Comparison of ENCODE assay signal across 18 cellular contexts in the genomic region with DNA sequence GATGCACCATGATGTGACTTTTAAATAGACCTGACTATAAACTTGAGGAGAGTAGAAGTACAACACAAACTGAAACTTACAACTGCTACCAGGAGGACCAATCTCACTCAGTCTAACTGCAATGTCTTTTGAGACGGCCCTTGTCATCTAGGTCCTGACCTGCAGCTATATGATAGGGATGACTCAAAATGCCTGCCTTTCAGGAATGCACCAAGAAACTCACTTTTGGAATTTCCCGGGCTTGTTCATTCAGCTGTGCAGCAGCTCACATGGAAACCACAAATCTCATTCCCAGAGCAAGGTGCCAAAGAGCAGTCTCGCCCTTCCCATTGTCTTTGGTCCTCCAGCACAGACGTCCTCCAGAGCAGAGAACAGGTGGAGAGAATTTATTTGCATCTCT.
DNase-seq lines count a peak whose midpoint lies in the region; ATAC-seq and TF ChIP-seq lines count a peak whose summit lies in the region.
"Had no signal": no experiment of that assay in that cellular context is flagged by ENCODE, and none has a peak within 500 bp of the region (broad histone marks: within the 10 kb centered on the region; RNA-seq: fewer than 3 reads in every experiment).

No MANE protein-coding gene starts in this region.

- ATAC-seq in HG02798 (IDR thresholded peaks at IDR 0.05; ENCODE audit: poor library complexity, unreplicated experiment) = peak; percentile 38
- peak; percentile 72 for ATAC-seq in SK-N-SH treated with all-trans-retinoic acid at 6 μM for 48 hours
- ATAC-seq in activated CD8-positive, alpha-beta memory T cell treated with anti-CD3 and anti-CD28 coated beads, Interleukin-2, amount 10 ng/mL, durations not matched to agents 7 days and 5 days = no peak
- no peak for ATAC-seq in GM18907 (IDR thresholded peaks at IDR 0.05; ENCODE audit: unreplicated experiment)
- ATAC-seq: heart right ventricle had no signal

- DNase-seq in AG10803 (ENCODE audit: low read depth) (peak; percentile 2), islet precursor cell (peak; percentile 92), NCI-H345 treated with DMSO at 0.1 percent for 48 hours (lab: John Stamatoyannopoulos, UW; ENCODE audit: unreplicated experiment) (no peak), NCI-H2196 (lab: John Stamatoyannopoulos, UW; ENCODE audit: unreplicated experiment) (no peak)
- no peak for DNase-seq in activated CD8-positive, alpha-beta memory T cell treated with anti-CD3 and anti-CD28 coated beads, Interleukin-2, amount 10 ng/mL, durations not matched to agents 7 days and 5 days
- DNase-seq: activated CD8-positive, alpha-beta memory T cell treated with anti-CD3 and anti-CD28 coated beads, Interleukin-2, amount 50 U/mL, for 48 hours; amniotic stem cell; BE2C; effector memory CD4-positive, alpha-beta T cell; GF-D8; heart right ventricle; NCI-H2227 treated with DMSO at 0.1 percent for 48 hours; stimulated activated CD4-positive, alpha-beta T cell treated with anti-CD3 and anti-CD28 coated beads, Interleukin-4, amount 100 ng/mL, for 1 hour; stimulated activated naive CD4-positive, alpha-beta T cell treated with Interleukin-2 at 50 U/mL for 16 hours had no signal

- H3K27ac Mint-ChIP-seq in activated CD8-positive, alpha-beta memory T cell treated with anti-CD3 and anti-CD28 coated beads, Interleukin-2, amount 10 ng/mL, durations not matched to agents 7 days and 5 days = no peak overlapping the region

- H3K27me3 Mint-ChIP-seq in activated CD8-positive, alpha-beta memory T cell treated with anti-CD3 and anti-CD28 coated beads, Interleukin-2, amount 10 ng/mL, durations not matched to agents 7 days and 5 days = peaks cover 3% of the 10 kb centered on the region

- H3K36me3 Mint-ChIP-seq in activated CD8-positive, alpha-beta memory T cell treated with anti-CD3 and anti-CD28 coated beads, Interleukin-2, amount 10 ng/mL, durations not matched to agents 7 days and 5 days = no peaks in the 10 kb centered on the region

- no peak overlapping the region for H3K4me3 Mint-ChIP-seq in activated CD8-positive, alpha-beta memory T cell treated with anti-CD3 and anti-CD28 coated beads, Interleukin-2, amount 10 ng/mL, durations not matched to agents 7 days and 5 days

- CTCF ChIA-PET in activated CD8-positive, alpha-beta memory T cell treated with anti-CD3 and anti-CD28 coated beads, Interleukin-2, amount 10 ng/mL, durations not matched to agents 7 days and 5 days (lab: Charles Lee) = no interaction called here

- no peaks in the 10 kb centered on the region for H3K4me1 Mint-ChIP-seq in activated CD8-positive, alpha-beta memory T cell treated with anti-CD3 and anti-CD28 coated beads, Interleukin-2, amount 10 ng/mL, durations not matched to agents 7 days and 5 days

- H3K9me3 Mint-ChIP-seq in activated CD8-positive, alpha-beta memory T cell treated with anti-CD3 and anti-CD28 coated beads, Interleukin-2, amount 10 ng/mL, durations not matched to agents 7 days and 5 days (ENCODE audit: low read depth) = no peaks in the 10 kb centered on the region

- H3K4me3 ChIP-seq in AG10803 (ENCODE audit: low read length) = no peak overlapping the region
- H3K4me3 ChIP-seq: heart right ventricle, lung had no signal

- TF ChIP-seq CTCF in AG10803 (conservative IDR thresholded peaks at IDR 0.05; ENCODE audit: low read length) = no peak

TF ChIP-seq in SK-N-SH treated with all-trans-retinoic acid at 6 μM for 48 hours, 23 proteins besides CTCF, POLR2A, EP300 and RAD21:
- TF ChIP-seq OSR1 (CRISPR knock-in tag; IDR thresholded peaks at IDR 0.05) (no peak), ARNTL (CRISPR knock-in tag; IDR thresholded peaks at IDR 0.05; ENCODE audit: borderline replicate concordance, low read depth) (no peak), GLIS3 (CRISPR knock-in tag; IDR thresholded peaks at IDR 0.05) (no peak), ZFP3 (CRISPR knock-in tag; IDR thresholded peaks at IDR 0.05) (no peak), CSDC2 (CRISPR knock-in tag; IDR thresholded peaks at IDR 0.05) (no peak), ZC3H10 (CRISPR knock-in tag; IDR thresholded peaks at IDR 0.05) (no peak), ZNF565 (CRISPR knock-in tag; conservative IDR thresholded peaks at IDR 0.05; ENCODE audit: low read depth) (no peak), PPARA (CRISPR knock-in tag; IDR thresholded peaks at IDR 0.05; ENCODE audit: borderline replicate concordance) (no peak), ZNF70 (CRISPR knock-in tag; IDR thresholded peaks at IDR 0.05) (no peak)
- TF ChIP-seq, protein P1, sequence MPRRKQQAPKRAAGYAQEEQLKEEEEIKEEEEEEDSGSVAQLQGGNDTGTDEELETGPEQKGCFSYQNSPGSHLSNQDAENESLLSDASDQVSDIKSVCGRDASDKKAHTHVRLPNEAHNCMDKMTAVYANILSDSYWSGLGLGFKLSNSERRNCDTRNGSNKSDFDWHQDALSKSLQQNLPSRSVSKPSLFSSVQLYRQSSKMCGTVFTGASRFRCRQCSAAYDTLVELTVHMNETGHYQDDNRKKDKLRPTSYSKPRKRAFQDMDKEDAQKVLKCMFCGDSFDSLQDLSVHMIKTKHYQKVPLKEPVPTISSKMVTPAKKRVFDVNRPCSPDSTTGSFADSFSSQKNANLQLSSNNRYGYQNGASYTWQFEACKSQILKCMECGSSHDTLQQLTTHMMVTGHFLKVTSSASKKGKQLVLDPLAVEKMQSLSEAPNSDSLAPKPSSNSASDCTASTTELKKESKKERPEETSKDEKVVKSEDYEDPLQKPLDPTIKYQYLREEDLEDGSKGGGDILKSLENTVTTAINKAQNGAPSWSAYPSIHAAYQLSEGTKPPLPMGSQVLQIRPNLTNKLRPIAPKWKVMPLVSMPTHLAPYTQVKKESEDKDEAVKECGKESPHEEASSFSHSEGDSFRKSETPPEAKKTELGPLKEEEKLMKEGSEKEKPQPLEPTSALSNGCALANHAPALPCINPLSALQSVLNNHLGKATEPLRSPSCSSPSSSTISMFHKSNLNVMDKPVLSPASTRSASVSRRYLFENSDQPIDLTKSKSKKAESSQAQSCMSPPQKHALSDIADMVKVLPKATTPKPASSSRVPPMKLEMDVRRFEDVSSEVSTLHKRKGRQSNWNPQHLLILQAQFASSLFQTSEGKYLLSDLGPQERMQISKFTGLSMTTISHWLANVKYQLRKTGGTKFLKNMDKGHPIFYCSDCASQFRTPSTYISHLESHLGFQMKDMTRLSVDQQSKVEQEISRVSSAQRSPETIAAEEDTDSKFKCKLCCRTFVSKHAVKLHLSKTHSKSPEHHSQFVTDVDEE (CRISPR knock-in tag; IDR thresholded peaks at IDR 0.05) = no peak
- TF ChIP-seq, protein P2, sequence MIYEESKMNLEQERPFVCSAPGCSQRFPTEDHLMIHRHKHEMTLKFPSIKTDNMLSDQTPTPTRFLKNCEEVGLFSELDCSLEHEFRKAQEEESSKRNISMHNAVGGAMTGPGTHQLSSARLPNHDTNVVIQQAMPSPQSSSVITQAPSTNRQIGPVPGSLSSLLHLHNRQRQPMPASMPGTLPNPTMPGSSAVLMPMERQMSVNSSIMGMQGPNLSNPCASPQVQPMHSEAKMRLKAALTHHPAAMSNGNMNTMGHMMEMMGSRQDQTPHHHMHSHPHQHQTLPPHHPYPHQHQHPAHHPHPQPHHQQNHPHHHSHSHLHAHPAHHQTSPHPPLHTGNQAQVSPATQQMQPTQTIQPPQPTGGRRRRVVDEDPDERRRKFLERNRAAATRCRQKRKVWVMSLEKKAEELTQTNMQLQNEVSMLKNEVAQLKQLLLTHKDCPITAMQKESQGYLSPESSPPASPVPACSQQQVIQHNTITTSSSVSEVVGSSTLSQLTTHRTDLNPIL (CRISPR knock-in tag; IDR thresholded peaks at IDR 0.05; ENCODE audit: low read depth) = no peak

Comparison
In these comparisons a context has a peak if more than half of its experiments do, and no peak if none do; other contexts are left out.
1. DNase-seq: peak in AG10803 (single experiment) and islet precursor cell (single experiment); none in NCI-H345 treated with DMSO at 0.1 percent for 48 hours (single experiment), NCI-H2196 (single experiment) and activated CD8-positive, alpha-beta memory T cell treated with anti-CD3 and anti-CD28 coated beads, Interleukin-2, amount 10 ng/mL, durations not matched to agents 7 days and 5 days (single experiment).
2. ATAC-seq: peak in HG02798 (single experiment) and SK-N-SH treated with all-trans-retinoic acid at 6 μM for 48 hours (single experiment); none in activated CD8-positive, alpha-beta memory T cell treated with anti-CD3 and anti-CD28 coated beads, Interleukin-2, amount 10 ng/mL, durations not matched to agents 7 days and 5 days (single experiment) and GM18907 (single experiment).